In the genomic region with DNA sequence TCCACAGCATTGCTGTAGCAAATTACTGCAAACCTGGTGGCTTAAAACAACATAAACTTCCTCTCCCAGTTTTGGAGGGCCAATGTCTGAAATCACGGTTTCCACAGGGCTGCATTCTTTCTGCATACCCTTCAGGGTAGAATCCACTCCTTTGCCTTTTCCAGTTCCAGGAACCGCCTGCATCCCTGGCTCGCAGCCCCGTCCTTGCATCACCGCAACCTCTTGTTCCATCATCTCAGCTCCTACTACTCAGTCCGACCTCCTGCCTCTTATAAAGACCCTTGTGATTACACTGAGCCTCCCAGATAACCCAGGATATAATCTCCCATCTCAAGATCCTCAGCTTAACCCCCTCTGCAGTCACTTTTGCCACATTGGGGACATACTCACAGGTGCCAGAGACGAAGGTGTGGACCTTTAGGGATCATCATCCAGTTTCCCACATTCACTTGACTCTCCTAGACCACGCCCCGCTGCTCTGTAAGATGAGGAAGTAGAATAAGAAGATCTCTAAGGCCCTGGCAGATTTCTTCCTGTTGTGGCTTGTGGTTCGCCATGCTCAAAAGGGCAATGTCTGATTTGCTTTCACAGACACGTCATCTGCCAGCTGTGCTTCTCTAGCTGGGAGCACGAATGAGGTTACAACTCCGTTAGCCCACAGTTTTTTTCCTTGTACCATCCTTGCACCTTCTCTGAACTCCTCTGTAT, we compare ENCODE assay signal across 8 cellular contexts.
DNase-seq lines count a peak whose midpoint lies in the region; ATAC-seq and TF ChIP-seq lines count a peak whose summit lies in the region.

No MANE protein-coding gene starts in this region.

- H3K27ac ChIP-seq in trophoblast cell (ENCODE audit: low read depth, low read length) = no peak overlapping the region

- H3K36me3 ChIP-seq in trophoblast cell (ENCODE audit: control insufficient read depth in 1 of 2, insufficient read depth in 2 of 2, low read length in 2 of 2) = no peaks in the 10 kb centered on the region

- H3K27ac Mint-ChIP-seq in activated CD8-positive, alpha-beta memory T cell treated with anti-CD3 and anti-CD28 coated beads, Interleukin-2, amount 10 ng/mL, durations not matched to agents 7 days and 5 days = no peak overlapping the region
- no peak overlapping the region for H3K27ac Mint-ChIP-seq in endothelial cell (ENCODE audit: unreplicated experiment)

- no peaks in the 10 kb centered on the region for H3K36me3 Mint-ChIP-seq in activated CD8-positive, alpha-beta memory T cell treated with anti-CD3 and anti-CD28 coated beads, Interleukin-2, amount 10 ng/mL, durations not matched to agents 7 days and 5 days
- H3K36me3 Mint-ChIP-seq in endothelial cell (ENCODE audit: low read depth, unreplicated experiment) = no peaks in the 10 kb centered on the region

- no peak overlapping the region for H3K4me2 ChIP-seq in trophoblast cell (ENCODE audit: low read length)

- TF ChIP-seq CTCF in endothelial cell (IDR thresholded peaks at IDR 0.05; ENCODE audit: unreplicated experiment) = no peak

- no peak overlapping the region for H3K18ac ChIP-seq in trophoblast cell (ENCODE audit: low read length)

- H3K4me1 Mint-ChIP-seq in activated CD8-positive, alpha-beta memory T cell treated with anti-CD3 and anti-CD28 coated beads, Interleukin-2, amount 10 ng/mL, durations not matched to agents 7 days and 5 days = peaks cover 13% of the 10 kb centered on the region
- peaks cover 10% of the 10 kb centered on the region for H3K4me1 Mint-ChIP-seq in endothelial cell (ENCODE audit: unreplicated experiment)

- H3K79me1 ChIP-seq in trophoblast cell (ENCODE audit: low read length) = no peaks in the 10 kb centered on the region

- H2BK120ac ChIP-seq in trophoblast cell (ENCODE audit: insufficient read depth, low read length, poor library complexity) = no peak overlapping the region

- no peaks in the 10 kb centered on the region for H3K9me3 ChIP-seq in trophoblast cell (ENCODE audit: insufficient read depth, low read depth, low read length)

- no peak overlapping the region for H3K14ac ChIP-seq in trophoblast cell (ENCODE audit: low read length)

- H3K4ac ChIP-seq in trophoblast cell (ENCODE audit: low read depth, low read length) = no peak overlapping the region

- no peak overlapping the region for H2BK5ac ChIP-seq in trophoblast cell (ENCODE audit: low read depth, low read length, poor library complexity)

- no peaks in the 10 kb centered on the region for H3K9me3 Mint-ChIP-seq in activated CD8-positive, alpha-beta memory T cell treated with anti-CD3 and anti-CD28 coated beads, Interleukin-2, amount 10 ng/mL, durations not matched to agents 7 days and 5 days (ENCODE audit: low read depth)
- no peaks in the 10 kb centered on the region for H3K9me3 Mint-ChIP-seq in endothelial cell (ENCODE audit: unreplicated experiment)

- no peak overlapping the region for H2AFZ ChIP-seq in trophoblast cell (ENCODE audit: insufficient read depth, low read length, poor library complexity)

- peak; percentile 93 for DNase-seq in Jurkat, Clone E6-1 (ENCODE audit: low read depth, low spot score)
- peak; percentile 72 for DNase-seq in activated CD8-positive, alpha-beta memory T cell treated with anti-CD3 and anti-CD28 coated beads, Interleukin-2, amount 10 ng/mL, durations not matched to agents 7 days and 5 days
- peak; percentile 75 for DNase-seq in medulla oblongata (ENCODE audit: extremely low spot score)
- DNase-seq in GM19240 (ENCODE audit: insufficient read length, low spot score) = no peak
- DNase-seq in trophoblast cell = no peak
- no peak for DNase-seq in ecto neural progenitor cell (ENCODE audit: low spot score)
- DNase-seq in endothelial cell (ENCODE audit: low spot score) = no peak

- peak; percentile 75 for ATAC-seq in GM19467 (IDR thresholded peaks at IDR 0.05; ENCODE audit: unreplicated experiment)
- peak; percentile 51 for ATAC-seq in activated CD8-positive, alpha-beta memory T cell treated with anti-CD3 and anti-CD28 coated beads, Interleukin-2, amount 10 ng/mL, durations not matched to agents 7 days and 5 days

- no peak overlapping the region for H2AK5ac ChIP-seq in trophoblast cell (ENCODE audit: low read length)

- no peaks in the 10 kb centered on the region for H3K27me3 ChIP-seq in trophoblast cell (ENCODE audit: insufficient read depth, low read length)

- no peak overlapping the region for H4K12ac ChIP-seq in trophoblast cell (ENCODE audit: low read depth, low read length)

- CTCF ChIA-PET in activated CD8-positive, alpha-beta memory T cell treated with anti-CD3 and anti-CD28 coated beads, Interleukin-2, amount 10 ng/mL, durations not matched to agents 7 days and 5 days (lab: Charles Lee) = no interaction called here

- peaks cover 6 to 14% of the 10 kb centered on the region in 2 experiments for H3K4me1 ChIP-seq in trophoblast cell (ENCODE audit: control insufficient read depth in 1 of 2, insufficient read depth in 2 of 2, low read length in 2 of 2)

- H3K4me3 Mint-ChIP-seq in activated CD8-positive, alpha-beta memory T cell treated with anti-CD3 and anti-CD28 coated beads, Interleukin-2, amount 10 ng/mL, durations not matched to agents 7 days and 5 days = no peak overlapping the region
- no peak overlapping the region for H3K4me3 Mint-ChIP-seq in endothelial cell (ENCODE audit: unreplicated experiment)

- no peaks in the 10 kb centered on the region for H3K27me3 Mint-ChIP-seq in activated CD8-positive, alpha-beta memory T cell treated with anti-CD3 and anti-CD28 coated beads, Interleukin-2, amount 10 ng/mL, durations not matched to agents 7 days and 5 days
- H3K27me3 Mint-ChIP-seq in endothelial cell (ENCODE audit: unreplicated experiment) = peaks cover 5% of the 10 kb centered on the region

- peak overlapping the region; percentile 17 for H3K4me3 ChIP-seq in Jurkat, Clone E6-1 (ENCODE audit: low read length)
- no peak overlapping the region for H3K4me3 ChIP-seq in trophoblast cell (ENCODE audit: low read depth, low read length)

- no peak overlapping the region for H4K8ac ChIP-seq in trophoblast cell (ENCODE audit: low read depth, low read length)

- H4K91ac ChIP-seq in trophoblast cell (ENCODE audit: low read depth, low read length) = no peak overlapping the region

- H3K79me2 ChIP-seq in trophoblast cell (ENCODE audit: control insufficient read depth, insufficient read depth, low read length, poor library complexity) = no peaks in the 10 kb centered on the region

- no peak overlapping the region for H2BK12ac ChIP-seq in trophoblast cell (ENCODE audit: low read length)

- H3K9ac ChIP-seq in trophoblast cell (ENCODE audit: low read length) = no peak overlapping the region

- H3K23ac ChIP-seq in trophoblast cell (ENCODE audit: low read length) = no peak overlapping the region

- no CpG with 5 or more reads among the region's 13 CpGs for WGBS in trophoblast cell (ENCODE audit: extremely low coverage, insufficient coverage, insufficient read length)

Comparison
In these comparisons a context has a peak if more than half of its experiments do, and no peak if none do; other contexts are left out.
1. DNase-seq: peak in Jurkat, Clone E6-1 (single experiment), activated CD8-positive, alpha-beta memory T cell treated with anti-CD3 and anti-CD28 coated beads, Interleukin-2, amount 10 ng/mL, durations not matched to agents 7 days and 5 days (single experiment) and medulla oblongata (single experiment); none in GM19240 (single experiment), trophoblast cell (0 of 2), ecto neural progenitor cell (single experiment) and endothelial cell (single experiment).